Comparison of ENCODE assay signal across 10 cellular contexts in genomic region chr12:106113042-106113441, GRCh38. TPM values are rescaled to one million over a fixed set of nuclear protein-coding genes. Genes with fewer than 3 reads are reported as not detected.
A peak's percentile ranks its signal among the peaks of the same experiment; 100 is the strongest.
DNase-seq lines count a peak whose midpoint lies in the region; FAIRE-seq and TF ChIP-seq lines count a peak whose summit lies in the region.
"Had no signal": no experiment of that assay in that cellular context is flagged by ENCODE, and none has a peak within 500 bp of the region (broad histone marks: within the 10 kb centered on the region; RNA-seq: fewer than 3 reads in every experiment).

No MANE protein-coding gene starts in this region.

- FAIRE-seq in GM12892 (lab: Jason Lieb, UNC) = no peak
- FAIRE-seq: GM18507 had no signal

- DNase-seq in GM03348 (ENCODE audit: low spot score) (peak; percentile 47), NCI-H226 (peak; percentile 44), dedifferentiated amniotic fluid mesenchymal stem cell (ENCODE audit: extremely low spot score) (peak; percentile 61), renal cortical epithelial cell (ENCODE audit: low read depth) (peak; percentile 75), RPMI8226 (no peak), NCI-H1417 (lab: John Stamatoyannopoulos, UW) (no peak), GM12892 (ENCODE audit: insufficient read length) (no peak), GF-D8 (lab: John Stamatoyannopoulos, UW) (no peak)
- DNase-seq: T-helper 17 cell had no signal

- TF ChIP-seq POLR2A in GM12892 (IDR thresholded peaks at IDR 0.05; ENCODE audit: low read depth, low read length) = no peak

RNA-seq across cellular contexts. Expression of gene NUAK1, which starts 25.7 kb away (rescaled TPM):
- 10.8 and 21.4 TPM in 2 replicates for total RNA-seq in renal cortical epithelial cell
- polyA plus RNA-seq in GM12892 (2012; ENCODE audit: missing spikeins) = not detected

Comparison
In these comparisons a context has a peak if more than half of its experiments do, and no peak if none do; other contexts are left out.
1. DNase-seq: peak in GM03348 (single experiment), NCI-H226 (single experiment), dedifferentiated amniotic fluid mesenchymal stem cell (single experiment) and renal cortical epithelial cell (single experiment); none in RPMI8226 (single experiment), NCI-H1417 (0 of 3), GM12892 (single experiment) and GF-D8 (single experiment).